Comparison of ENCODE assay signal across 10 cellular contexts in the genomic region with DNA sequence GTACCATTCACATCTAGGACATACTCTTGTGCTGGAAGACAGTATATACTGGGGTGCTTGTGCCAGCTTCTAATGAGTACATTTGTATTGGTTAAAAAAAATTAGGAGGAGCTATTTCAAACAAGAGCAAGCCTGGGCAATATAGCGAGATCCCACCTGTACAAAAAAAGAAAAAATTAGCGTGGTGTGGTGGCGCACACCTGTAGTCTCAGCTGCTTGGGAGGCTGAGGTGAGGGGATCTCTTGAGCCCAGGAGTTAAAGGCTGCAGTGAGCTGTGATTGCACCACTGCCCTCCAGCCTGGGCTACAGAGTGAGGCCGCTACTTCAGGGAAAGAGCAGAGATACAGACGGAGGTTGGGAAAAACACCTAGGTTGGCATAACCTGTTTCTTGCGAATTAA. TPM values are rescaled to one million over a fixed set of nuclear protein-coding genes. Genes with fewer than 3 reads are reported as not detected.
DNase-seq lines count a peak whose midpoint lies in the region; ATAC-seq and TF ChIP-seq lines count a peak whose summit lies in the region.
"Had no signal": no experiment of that assay in that cellular context is flagged by ENCODE, and none has a peak within 500 bp of the region (broad histone marks: within the 10 kb centered on the region; RNA-seq: fewer than 3 reads in every experiment).

No MANE protein-coding gene starts in this region.

- no peaks in the 10 kb centered on the region for H3K27me3 ChIP-seq in BE2C
- H3K27me3 ChIP-seq in Loucy (ENCODE audit: insufficient read depth, low read length, poor library complexity, severe bottlenecking): no peaks in the 10 kb centered on the region
- no peaks in the 10 kb centered on the region for H3K27me3 ChIP-seq in dorsolateral prefrontal cortex
- H3K27me3 ChIP-seq in testis: no peaks in the 10 kb centered on the region

- 72 to 77% methylated on average over 6 of the region's 6 CpGs for WGBS in testis, 2 donors

- no peaks in the 10 kb centered on the region for H3K36me3 Mint-ChIP-seq in natural killer cell

- intact Hi-C loops in dorsolateral prefrontal cortex (cut with DNase I) (loop anchor here in 1 of 2 donors (5.0 to 10.0 kb wide), 3 partner anchors 70 to 148 kb away; partner anchors contain the start of gene ERCC4), natural killer cell (cut with micrococcal nuclease) (no loop called here), testis (cut with DNase I; ENCODE audit: low total_unique reads) (no loop called here)

- H3K27ac ChIP-seq in dorsolateral prefrontal cortex (peak overlapping the region in 29 of 59 donors; percentile 30 to 93 (median 84)), testis (peak overlapping the region in 1 of 2 donors; percentile 91)

- no peak overlapping the region for H2AFZ ChIP-seq in Loucy (ENCODE audit: low read length)

- ATAC-seq in natural killer cell: no peak
- no peak for ATAC-seq in GM18873 (IDR thresholded peaks at IDR 0.05; ENCODE audit: low FRiP score, unreplicated experiment)

- TF ChIP-seq CTCF in BE2C (IDR thresholded peaks at IDR 0.05; ENCODE audit: low read depth, low read length) (no peak), Loucy (conservative IDR thresholded peaks at IDR 0.05; ENCODE audit: low read length) (no peak), dorsolateral prefrontal cortex (IDR thresholded peaks at IDR 0.05 in 54 of 56, conservative IDR thresholded peaks at IDR 0.05 in 2 of 56; ENCODE audit: low read depth in 1 of 56, partially characterized antibody in 56 of 56) (no peak), natural killer cell (IDR thresholded peaks at IDR 0.05) (no peak), testis (IDR thresholded peaks at IDR 0.05) (no peak)

- DNase-seq in BE2C: no peak
- no peak for DNase-seq in dorsolateral prefrontal cortex
- DNase-seq in natural killer cell: no peak
- DNase-seq in D341Med (ENCODE audit: low spot score): no peak
- no peak for DNase-seq in superior temporal gyrus (ENCODE audit: extremely low spot score)
- no peak for DNase-seq in testis
- DNase-seq: NCI-H774, occipital lobe had no signal

- no peaks in the 10 kb centered on the region for H3K4me1 ChIP-seq in BE2C
- H3K4me1 ChIP-seq in Loucy (ENCODE audit: insufficient read depth, low read length, poor library complexity, severe bottlenecking): peaks cover 9% of the 10 kb centered on the region
- peaks cover 5% of the 10 kb centered on the region for H3K4me1 ChIP-seq in testis

- peak overlapping the region in 1 of 2 donors; percentile 78 for H3K27ac Mint-ChIP-seq in natural killer cell

- no peaks in the 10 kb centered on the region for H3K9me3 ChIP-seq in BE2C
- H3K9me3 ChIP-seq in Loucy (ENCODE audit: insufficient read depth, low read depth, low read length): no peaks in the 10 kb centered on the region
- no peaks in the 10 kb centered on the region for H3K9me3 ChIP-seq in testis

- H3F3A ChIP-seq in Loucy (ENCODE audit: low read depth): no peaks in the 10 kb centered on the region

- H3K4me3 ChIP-seq in BE2C (ENCODE audit: low read depth, low read length) (peak overlapping the region; percentile 84), Loucy (ENCODE audit: low read length, poor library complexity, severe bottlenecking) (peak overlapping the region; percentile 82), dorsolateral prefrontal cortex (peak overlapping the region in 54 of 59 donors; percentile 61 to 96 (median 84)), testis (peak overlapping the region in 1 of 2 donors; percentile 72)

- H3K9ac ChIP-seq in Loucy (ENCODE audit: low read depth, low read length, poor library complexity, severe bottlenecking): peak overlapping the region; percentile 81

- H4K20me1 ChIP-seq in Loucy (ENCODE audit: insufficient read depth, low read length, poor library complexity, severe bottlenecking): no peaks in the 10 kb centered on the region

- no peaks in the 10 kb centered on the region for H3K9me2 ChIP-seq in Loucy (replicated peaks; ENCODE audit: low read depth, low read length)

- no peaks in the 10 kb centered on the region for H3K27me3 Mint-ChIP-seq in natural killer cell (ENCODE audit: low read depth in 2 of 2)

- H3K79me2 ChIP-seq in Loucy (ENCODE audit: insufficient read depth, low read length): peaks cover 10% of the 10 kb centered on the region; the same call in 1 of the 2 replicates

- no peaks in the 10 kb centered on the region for H3K36me3 ChIP-seq in BE2C
- H3K36me3 ChIP-seq in Loucy (ENCODE audit: insufficient read depth, low read length): no peaks in the 10 kb centered on the region
- no peaks in the 10 kb centered on the region for H3K36me3 ChIP-seq in testis (ENCODE audit: low read depth, missing control alignments)

- peaks cover 13 to 23% of the 10 kb centered on the region in 2 donors for H3K4me1 Mint-ChIP-seq in natural killer cell

- peak overlapping the region; percentile 79 for H3K4me2 ChIP-seq in Loucy (ENCODE audit: low read depth, low read length, poor library complexity, severe bottlenecking)

- no peak for TF ChIP-seq POLR2A in testis (IDR thresholded peaks at IDR 0.05)

- H3K9me3 Mint-ChIP-seq in natural killer cell: no peaks in the 10 kb centered on the region

- H3K4me3 Mint-ChIP-seq in natural killer cell: peak overlapping the region; percentile 85

RNA-seq across cellular contexts. Expression of gene MRTFB, which starts 1.2 kb away (rescaled TPM):
- 8.7 TPM for polyA plus RNA-seq in BE2C (2012; ENCODE audit: insufficient read depth, insufficient read length, low read depth)
- 100 to 1,000 TPM in 119 of 120 experiments, 10 to 100 TPM in 1; 76.4 to 314 (median 223) TPM for total RNA-seq in dorsolateral prefrontal cortex
- 10 to 100 TPM; 12.8 to 22.8 (median 19.6) TPM for total RNA-seq in natural killer cell
- 100 to 1,000 TPM in 1 of 2 donors, 10 to 100 TPM in 1; 91.4 to 140 TPM for total RNA-seq in testis
- polyA plus RNA-seq in testis (ENCODE audit: insufficient read depth, low read depth, low replicate concordance): 41.4 TPM
